In the genomic region with DNA sequence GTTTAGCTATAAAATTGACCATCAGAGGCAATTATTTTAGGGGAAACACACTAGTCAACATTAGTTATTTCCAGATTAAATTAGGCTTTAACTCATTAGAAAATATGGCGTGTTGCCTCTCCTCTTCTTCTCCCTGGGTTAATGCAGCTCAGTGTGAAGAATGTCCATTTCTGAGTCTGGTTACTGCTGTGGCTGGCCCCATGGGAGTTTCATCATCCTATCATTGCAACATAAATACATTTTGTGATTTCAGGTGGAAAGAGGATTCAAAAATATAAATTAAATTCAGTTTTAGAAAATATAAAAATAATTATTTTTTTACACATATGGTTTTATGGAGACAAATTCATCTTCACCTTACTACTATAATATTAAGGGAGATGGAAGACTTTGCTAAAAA, we compare ENCODE assay signal across 28 cellular contexts.
"Had no signal": no experiment of that assay in that cellular context is flagged by ENCODE, and none has a peak within 500 bp of the region (broad histone marks: within the 10 kb centered on the region; RNA-seq: fewer than 3 reads in every experiment).

No MANE protein-coding gene starts in this region.

- H3K9ac ChIP-seq: KMS-11 had no signal

- DNase-seq: activated B cell treated with CpG ODN at 0.5 μM for 24 hours; activated CD4-positive, alpha-beta memory T cell treated with anti-CD3 and anti-CD28 coated beads for 36 hours; activated CD4-positive, alpha-beta T cell treated with anti-CD3 and anti-CD28 coated beads for 4 hours; activated CD4-positive, alpha-beta T cell treated with anti-CD3 and anti-CD28 coated beads, Interleukin-2, amount 50 U/mL, for 1 hour; activated CD4-positive, CD25-positive, alpha-beta regulatory T cell treated with anti-CD3 and anti-CD28 coated beads, Interleukin-2, amount 50 U/mL, for 72 hours; activated CD8-positive, alpha-beta memory T cell treated with anti-CD3 and anti-CD28 coated beads, Interleukin-2, amount 50 U/mL, for 4 hours; activated gamma-delta T cell treated with Interleukin-2 at 50 U/mL for 16 hours; activated naive CD4-positive, alpha-beta T cell treated with anti-CD3 and anti-CD28 coated beads for 36 hours; activated T-cell treated with anti-CD3 and anti-CD28 coated beads for 4 hours; activated T-cell treated with anti-CD3 and anti-CD28 coated beads, Interleukin-2, amount 50 U/mL, for 4 hours; amniotic stem cell; central memory CD4-positive, alpha-beta T cell; NCI-H1105; NCI-H1417 treated with DMSO at 0.1 percent for 48 hours; NCI-H1930; NCI-H2081 treated with DMSO at 0.1 percent for 48 hours; NCI-H226; NCI-H446 treated with DMSO at 0.1 percent for 48 hours; NCI-H524; Right ventricle myocardium superior; SW 1271; T-helper 1 cell; T-helper 2 cell; T-helper 9 cell had no signal

- H3K4me2 ChIP-seq: KMS-11 had no signal

- H3K36me3 ChIP-seq: ascending aorta had no signal

- H3K27ac ChIP-seq: ascending aorta, KMS-11, VCaP had no signal

- H3K4me3 ChIP-seq: ascending aorta had no signal

- ATAC-seq: activated naive CD4-positive, alpha-beta T cell treated with anti-CD3 and anti-CD28 coated beads, Interleukin-2, amount 50 U/mL, for 72 hours; activated T-cell treated with anti-CD3 and anti-CD28 coated beads, Interleukin-2, amount 50 U/mL, for 4 hours had no signal

- H3K9me3 ChIP-seq: ascending aorta had no signal

- H3K27me3 ChIP-seq: ascending aorta had no signal
